In genomic region chr2:110204408-110205385, GRCh38 we compare ENCODE assay signal across 8 cellular contexts. TPM values are rescaled to one million over a fixed set of nuclear protein-coding genes. Genes with fewer than 3 reads are reported as not detected.
DNase-seq lines count a peak whose midpoint lies in the region; ATAC-seq and TF ChIP-seq lines count a peak whose summit lies in the region.

TSS of gene NPHP1 (minus strand) at chr2:110205013. CDS start at chr2:110204968, 45 bp downstream.

- DNase-seq in COR-L47 (lab: John Stamatoyannopoulos, UW), result peak; percentile 89
- peak; percentile 68 to 79 for DNase-seq in HL-60 (ENCODE audit: low read depth in 1 of 2, low spot score in 1 of 2)
- peak; percentile 17 for DNase-seq in NK-92 (lab: John Stamatoyannopoulos, UW; ENCODE audit: unreplicated experiment)
- peak; percentile 65 to 84 (median 68) for DNase-seq in activated CD8-positive, alpha-beta memory T cell treated with anti-CD3 and anti-CD28 coated beads for 48 hours (ENCODE audit: low read depth in 2 of 3, low spot score in 2 of 3)
- peak; percentile 78 to 87 (median 81) for DNase-seq in effector memory CD8-positive, alpha-beta T cell
- DNase-seq in mesenteric fat pad (ENCODE audit: low spot score), result peak; percentile 96
- peak; percentile 72 for DNase-seq in stimulated activated CD8-positive, alpha-beta memory T cell treated with anti-CD3 and anti-CD28 coated beads, Interleukin-12 subunit alpha, Interleukin-12 subunit beta, amount 100 ng/mL, for 4 hours (ENCODE audit: low read depth)

- no peaks in the 10 kb centered on the region for H3K9me3 Mint-ChIP-seq in effector memory CD8-positive, alpha-beta T cell

- peaks cover 21 to 29% of the 10 kb centered on the region in 2 donors for H3K4me1 Mint-ChIP-seq in effector memory CD8-positive, alpha-beta T cell (ENCODE audit: low read depth in 2 of 2)

- ATAC-seq in GM19468 (IDR thresholded peaks at IDR 0.05; ENCODE audit: extremely low read depth, unreplicated experiment), result peak; percentile 88
- peak; percentile 97 for ATAC-seq in effector memory CD8-positive, alpha-beta T cell (replicated peaks)

- TF ChIP-seq CTCF in HL-60 (IDR thresholded peaks at IDR 0.05; ENCODE audit: insufficient read depth, low read length), result no peak

- peak within 1 kb of the TSS; percentile 96 to 97 for H3K27ac Mint-ChIP-seq in effector memory CD8-positive, alpha-beta T cell

- H3K27ac ChIP-seq in HL-60 (replicated peaks), result peak within 1 kb of the TSS; percentile 26

- H3K36me3 Mint-ChIP-seq in effector memory CD8-positive, alpha-beta T cell (ENCODE audit: insufficient read depth), result peaks cover 20% of the 10 kb centered on the region

- H3K27me3 Mint-ChIP-seq in effector memory CD8-positive, alpha-beta T cell, result no peaks in the 10 kb centered on the region

- peak within 1 kb of the TSS; percentile 89 to 96 for H3K4me3 Mint-ChIP-seq in effector memory CD8-positive, alpha-beta T cell

- no peaks in the 10 kb centered on the region for H3K27me3 ChIP-seq in HL-60 (ENCODE audit: insufficient read depth, poor library complexity, severe bottlenecking)

- peak within 1 kb of the TSS; percentile 73 for H3K4me3 ChIP-seq in HL-60 (replicated peaks; ENCODE audit: insufficient read depth, low read length)

RNA-seq across cellular contexts. Expression of gene NPHP1, which starts in this region (rescaled TPM):
- 2.2 TPM for total RNA-seq in mesenteric fat pad

Comparison
In these comparisons a context has a peak if more than half of its experiments do, and no peak if none do; other contexts are left out.
1. Peak in every context shown above with its lines: DNase-seq, ATAC-seq, H3K4me3 ChIP-seq and H3K27ac ChIP-seq.
2. DNase-seq: peak in every context shown above with its lines; median percentile 96 in mesenteric fat pad; 89 in COR-L47; 81 in effector memory CD8-positive, alpha-beta T cell; 74 in HL-60; 72 in stimulated activated CD8-positive, alpha-beta memory T cell treated with anti-CD3 and anti-CD28 coated beads, Interleukin-12 subunit alpha, Interleukin-12 subunit beta, amount 100 ng/mL, for 4 hours; 68 in activated CD8-positive, alpha-beta memory T cell treated with anti-CD3 and anti-CD28 coated beads for 48 hours; 17 in NK-92.